21 cellular contexts compared by ENCODE assay signal in genomic region chr3:140883428-140883827, GRCh38.
"Had no signal": no experiment of that assay in that cellular context is flagged by ENCODE, and none has a peak within 500 bp of the region (broad histone marks: within the 10 kb centered on the region; RNA-seq: fewer than 3 reads in every experiment).

No MANE protein-coding gene starts in this region.

- H3K4me2 ChIP-seq: SK-N-SH had no signal

- H3K9ac ChIP-seq: SK-N-SH had no signal

- H3K27ac ChIP-seq: HL-60, RWPE1 had no signal

- DNase-seq: KG1; MM.1S; NCI-H1048; NCI-H1105; NCI-H1417; NCI-H1436 treated with DMSO at 0.1 percent for 48 hours; NCI-H1694 treated with DMSO at 0.1 percent for 48 hours; NCI-H1930; NCI-H2081; NCI-H2107; NCI-H2227 treated with DMSO at 0.1 percent for 48 hours; NCI-H524; NCI-H526 treated with DMSO at 0.1 percent for 48 hours; NCI-H774; NK-92 treated with Interleukin-12 subunit alpha and Interleukin-12 subunit beta, amount 100 ng/mL, for 24 hours; SHP77; SK-N-SH; SW 1271; T-cell had no signal
